In the genomic region with DNA sequence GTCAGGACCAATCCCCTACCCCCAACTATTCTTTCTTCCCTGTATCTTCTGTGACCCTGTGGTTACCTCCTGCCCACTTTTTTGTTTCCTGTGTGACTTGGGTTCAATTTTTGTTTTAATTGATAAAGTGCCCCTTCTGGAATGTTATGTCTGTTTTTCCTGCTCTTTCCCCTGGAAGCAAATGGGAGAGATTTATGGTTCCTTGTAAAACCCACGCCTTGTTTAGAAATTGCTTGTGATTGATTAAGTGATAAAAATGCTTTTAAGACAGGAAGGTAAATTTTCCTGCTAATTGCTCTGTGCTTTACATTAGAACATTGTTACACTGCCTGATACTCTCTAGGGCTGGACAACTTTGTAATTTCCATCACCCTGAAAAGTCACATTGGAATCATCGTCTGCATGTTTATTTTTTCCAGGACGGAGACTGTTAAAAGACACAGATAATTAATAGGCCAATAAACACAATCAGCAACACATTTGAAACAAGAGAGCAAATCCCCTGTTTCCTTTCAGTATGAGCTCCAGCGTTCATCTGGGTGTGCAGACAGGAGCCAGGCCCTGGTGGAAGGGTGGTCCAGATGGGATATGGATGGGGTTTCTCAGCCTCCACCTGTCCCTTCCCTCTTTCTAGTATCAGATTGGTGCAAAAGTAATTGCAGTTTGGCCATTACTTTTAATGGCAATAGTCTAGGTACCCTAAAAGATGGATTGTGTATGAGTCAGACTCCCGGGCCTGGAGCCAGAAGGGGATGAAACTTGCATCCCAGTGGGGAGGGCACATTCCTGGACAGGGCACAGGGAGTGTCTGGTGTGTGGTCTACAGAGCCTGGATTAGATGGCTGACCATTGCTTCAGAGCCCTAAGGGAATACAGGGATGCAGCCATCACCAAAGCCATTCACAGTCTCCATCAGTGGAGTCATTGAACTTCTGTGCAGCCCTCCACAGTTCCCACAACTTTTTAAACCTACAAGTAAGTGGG, we compare ENCODE assay signal across 2 cellular contexts.
TF ChIP-seq lines count a peak whose summit lies in the region.

No MANE protein-coding gene starts in this region.

TF ChIP-seq in HEK293, 187 proteins besides CTCF, POLR2A, EP300 and RAD21 (continued from another document and continues in another):
- TF ChIP-seq, protein P1, sequence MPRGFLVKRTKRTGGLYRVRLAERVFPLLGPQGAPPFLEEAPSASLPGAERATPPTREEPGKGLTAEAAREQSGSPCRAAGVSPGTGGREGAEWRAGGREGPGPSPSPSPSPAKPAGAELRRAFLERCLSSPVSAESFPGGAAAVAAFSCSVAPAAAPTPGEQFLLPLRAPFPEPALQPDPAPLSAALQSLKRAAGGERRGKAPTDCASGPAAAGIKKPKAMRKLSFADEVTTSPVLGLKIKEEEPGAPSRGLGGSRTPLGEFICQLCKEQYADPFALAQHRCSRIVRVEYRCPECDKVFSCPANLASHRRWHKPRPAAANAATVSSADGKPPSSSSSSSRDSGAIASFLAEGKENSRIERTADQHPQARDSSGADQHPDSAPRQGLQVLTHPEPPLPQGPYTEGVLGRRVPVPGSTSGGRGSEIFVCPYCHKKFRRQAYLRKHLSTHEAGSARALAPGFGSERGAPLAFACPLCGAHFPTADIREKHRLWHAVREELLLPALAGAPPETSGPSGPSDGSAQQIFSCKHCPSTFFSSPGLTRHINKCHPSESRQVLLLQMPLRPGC (tag by site-specific recombination; IDR thresholded peaks at IDR 0.05) = peak; percentile 80
- TF ChIP-seq ZNF24 (tag by site-specific recombination; IDR thresholded peaks at IDR 0.05) = no peak
- TF ChIP-seq KLF8 (tag by site-specific recombination; IDR thresholded peaks at IDR 0.05) = 0 out of 2 replicates have a peak, but pooled peaks have one; percentile 11
- TF ChIP-seq, protein P2, sequence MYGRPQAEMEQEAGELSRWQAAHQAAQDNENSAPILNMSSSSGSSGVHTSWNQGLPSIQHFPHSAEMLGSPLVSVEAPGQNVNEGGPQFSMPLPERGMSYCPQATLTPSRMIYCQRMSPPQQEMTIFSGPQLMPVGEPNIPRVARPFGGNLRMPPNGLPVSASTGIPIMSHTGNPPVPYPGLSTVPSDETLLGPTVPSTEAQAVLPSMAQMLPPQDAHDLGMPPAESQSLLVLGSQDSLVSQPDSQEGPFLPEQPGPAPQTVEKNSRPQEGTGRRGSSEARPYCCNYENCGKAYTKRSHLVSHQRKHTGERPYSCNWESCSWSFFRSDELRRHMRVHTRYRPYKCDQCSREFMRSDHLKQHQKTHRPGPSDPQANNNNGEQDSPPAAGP (tag by site-specific recombination; IDR thresholded peaks at IDR 0.05) = no peak
- TF ChIP-seq ZNF664 (tag by site-specific recombination; IDR thresholded peaks at IDR 0.05) = no peak
- TF ChIP-seq ZNF777 (tag by site-specific recombination; IDR thresholded peaks at IDR 0.05; ENCODE audit: borderline replicate concordance) = no peak
- no peak for TF ChIP-seq ZNF221 (tag by site-specific recombination; IDR thresholded peaks at IDR 0.05; ENCODE audit: borderline replicate concordance)
- no peak for TF ChIP-seq ZNF626 (tag by site-specific recombination; IDR thresholded peaks at IDR 0.05)
- TF ChIP-seq, protein P3, sequence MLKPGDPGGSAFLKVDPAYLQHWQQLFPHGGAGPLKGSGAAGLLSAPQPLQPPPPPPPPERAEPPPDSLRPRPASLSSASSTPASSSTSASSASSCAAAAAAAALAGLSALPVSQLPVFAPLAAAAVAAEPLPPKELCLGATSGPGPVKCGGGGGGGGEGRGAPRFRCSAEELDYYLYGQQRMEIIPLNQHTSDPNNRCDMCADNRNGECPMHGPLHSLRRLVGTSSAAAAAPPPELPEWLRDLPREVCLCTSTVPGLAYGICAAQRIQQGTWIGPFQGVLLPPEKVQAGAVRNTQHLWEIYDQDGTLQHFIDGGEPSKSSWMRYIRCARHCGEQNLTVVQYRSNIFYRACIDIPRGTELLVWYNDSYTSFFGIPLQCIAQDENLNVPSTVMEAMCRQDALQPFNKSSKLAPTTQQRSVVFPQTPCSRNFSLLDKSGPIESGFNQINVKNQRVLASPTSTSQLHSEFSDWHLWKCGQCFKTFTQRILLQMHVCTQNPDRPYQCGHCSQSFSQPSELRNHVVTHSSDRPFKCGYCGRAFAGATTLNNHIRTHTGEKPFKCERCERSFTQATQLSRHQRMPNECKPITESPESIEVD (tag by site-specific recombination; IDR thresholded peaks at IDR 0.05) = peak; percentile 74
- TF ChIP-seq, protein P4, sequence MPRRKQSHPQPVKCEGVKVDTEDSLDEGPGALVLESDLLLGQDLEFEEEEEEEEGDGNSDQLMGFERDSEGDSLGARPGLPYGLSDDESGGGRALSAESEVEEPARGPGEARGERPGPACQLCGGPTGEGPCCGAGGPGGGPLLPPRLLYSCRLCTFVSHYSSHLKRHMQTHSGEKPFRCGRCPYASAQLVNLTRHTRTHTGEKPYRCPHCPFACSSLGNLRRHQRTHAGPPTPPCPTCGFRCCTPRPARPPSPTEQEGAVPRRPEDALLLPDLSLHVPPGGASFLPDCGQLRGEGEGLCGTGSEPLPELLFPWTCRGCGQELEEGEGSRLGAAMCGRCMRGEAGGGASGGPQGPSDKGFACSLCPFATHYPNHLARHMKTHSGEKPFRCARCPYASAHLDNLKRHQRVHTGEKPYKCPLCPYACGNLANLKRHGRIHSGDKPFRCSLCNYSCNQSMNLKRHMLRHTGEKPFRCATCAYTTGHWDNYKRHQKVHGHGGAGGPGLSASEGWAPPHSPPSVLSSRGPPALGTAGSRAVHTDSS (tag by site-specific recombination; IDR thresholded peaks at IDR 0.05) = no peak
- TF ChIP-seq ZNF629 (tag by site-specific recombination; IDR thresholded peaks at IDR 0.05) = no peak
- peak; percentile 57 for TF ChIP-seq TRIM28 (IDR thresholded peaks at IDR 0.05; ENCODE audit: borderline replicate concordance, low read length)
- no peak for TF ChIP-seq ZNF214 (tag by site-specific recombination; IDR thresholded peaks at IDR 0.05; ENCODE audit: borderline replicate concordance)
- peak; percentile 57 for TF ChIP-seq GLIS1 (tag by site-specific recombination; IDR thresholded peaks at IDR 0.05)
- TF ChIP-seq, protein P5, sequence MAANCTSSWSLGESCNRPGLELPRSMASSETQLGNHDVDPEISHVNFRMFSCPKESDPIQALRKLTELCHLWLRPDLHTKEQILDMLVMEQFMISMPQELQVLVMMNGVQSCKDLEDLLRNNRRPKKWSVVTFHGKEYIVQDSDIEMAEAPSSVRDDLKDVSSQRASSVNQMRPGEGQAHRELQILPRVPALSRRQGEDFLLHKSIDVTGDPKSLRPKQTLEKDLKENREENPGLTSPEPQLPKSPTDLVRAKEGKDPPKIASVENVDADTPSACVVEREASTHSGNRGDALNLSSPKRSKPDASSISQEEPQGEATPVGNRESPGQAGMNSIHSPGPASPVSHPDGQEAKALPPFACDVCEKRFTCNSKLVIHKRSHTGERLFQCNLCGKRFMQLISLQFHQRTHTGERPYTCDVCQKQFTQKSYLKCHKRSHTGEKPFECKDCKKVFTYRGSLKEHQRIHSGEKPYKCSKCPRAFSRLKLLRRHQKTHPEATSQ (tag by site-specific recombination; IDR thresholded peaks at IDR 0.05) = no peak
- TF ChIP-seq KLF16 (tag by site-specific recombination; IDR thresholded peaks at IDR 0.05) = 0 out of 2 replicates have a peak, but pooled peaks have one; percentile 51
- no peak for TF ChIP-seq ZNF174 (tag by site-specific recombination; IDR thresholded peaks at IDR 0.05)

TF ChIP-seq in SK-N-SH treated with all-trans-retinoic acid at 6 μM for 48 hours, 23 proteins besides CTCF, POLR2A, EP300 and RAD21 (continued from another document):
- TF ChIP-seq, protein P6, sequence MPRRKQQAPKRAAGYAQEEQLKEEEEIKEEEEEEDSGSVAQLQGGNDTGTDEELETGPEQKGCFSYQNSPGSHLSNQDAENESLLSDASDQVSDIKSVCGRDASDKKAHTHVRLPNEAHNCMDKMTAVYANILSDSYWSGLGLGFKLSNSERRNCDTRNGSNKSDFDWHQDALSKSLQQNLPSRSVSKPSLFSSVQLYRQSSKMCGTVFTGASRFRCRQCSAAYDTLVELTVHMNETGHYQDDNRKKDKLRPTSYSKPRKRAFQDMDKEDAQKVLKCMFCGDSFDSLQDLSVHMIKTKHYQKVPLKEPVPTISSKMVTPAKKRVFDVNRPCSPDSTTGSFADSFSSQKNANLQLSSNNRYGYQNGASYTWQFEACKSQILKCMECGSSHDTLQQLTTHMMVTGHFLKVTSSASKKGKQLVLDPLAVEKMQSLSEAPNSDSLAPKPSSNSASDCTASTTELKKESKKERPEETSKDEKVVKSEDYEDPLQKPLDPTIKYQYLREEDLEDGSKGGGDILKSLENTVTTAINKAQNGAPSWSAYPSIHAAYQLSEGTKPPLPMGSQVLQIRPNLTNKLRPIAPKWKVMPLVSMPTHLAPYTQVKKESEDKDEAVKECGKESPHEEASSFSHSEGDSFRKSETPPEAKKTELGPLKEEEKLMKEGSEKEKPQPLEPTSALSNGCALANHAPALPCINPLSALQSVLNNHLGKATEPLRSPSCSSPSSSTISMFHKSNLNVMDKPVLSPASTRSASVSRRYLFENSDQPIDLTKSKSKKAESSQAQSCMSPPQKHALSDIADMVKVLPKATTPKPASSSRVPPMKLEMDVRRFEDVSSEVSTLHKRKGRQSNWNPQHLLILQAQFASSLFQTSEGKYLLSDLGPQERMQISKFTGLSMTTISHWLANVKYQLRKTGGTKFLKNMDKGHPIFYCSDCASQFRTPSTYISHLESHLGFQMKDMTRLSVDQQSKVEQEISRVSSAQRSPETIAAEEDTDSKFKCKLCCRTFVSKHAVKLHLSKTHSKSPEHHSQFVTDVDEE (CRISPR knock-in tag; IDR thresholded peaks at IDR 0.05) = peak; percentile 37; the same call in 1 of the 2 replicates
- TF ChIP-seq CSDC2 (CRISPR knock-in tag; IDR thresholded peaks at IDR 0.05) = peak; percentile 47; the same call in 1 of the 2 replicates
- no peak for TF ChIP-seq TOX (CRISPR knock-in tag; IDR thresholded peaks at IDR 0.05; ENCODE audit: borderline replicate concordance)
- TF ChIP-seq TCF4 (CRISPR knock-in tag; IDR thresholded peaks at IDR 0.05; ENCODE audit: borderline replicate concordance) = peak; percentile 57; the same call in 1 of the 2 replicates
- TF ChIP-seq, protein P7, sequence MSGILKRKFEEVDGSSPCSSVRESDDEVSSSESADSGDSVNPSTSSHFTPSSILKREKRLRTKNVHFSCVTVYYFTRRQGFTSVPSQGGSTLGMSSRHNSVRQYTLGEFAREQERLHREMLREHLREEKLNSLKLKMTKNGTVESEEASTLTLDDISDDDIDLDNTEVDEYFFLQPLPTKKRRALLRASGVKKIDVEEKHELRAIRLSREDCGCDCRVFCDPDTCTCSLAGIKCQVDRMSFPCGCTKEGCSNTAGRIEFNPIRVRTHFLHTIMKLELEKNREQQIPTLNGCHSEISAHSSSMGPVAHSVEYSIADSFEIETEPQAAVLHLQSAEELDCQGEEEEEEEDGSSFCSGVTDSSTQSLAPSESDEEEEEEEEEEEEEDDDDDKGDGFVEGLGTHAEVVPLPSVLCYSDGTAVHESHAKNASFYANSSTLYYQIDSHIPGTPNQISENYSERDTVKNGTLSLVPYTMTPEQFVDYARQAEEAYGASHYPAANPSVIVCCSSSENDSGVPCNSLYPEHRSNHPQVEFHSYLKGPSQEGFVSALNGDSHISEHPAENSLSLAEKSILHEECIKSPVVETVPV (CRISPR knock-in tag; IDR thresholded peaks at IDR 0.05) = no peak
- TF ChIP-seq, protein P8, sequence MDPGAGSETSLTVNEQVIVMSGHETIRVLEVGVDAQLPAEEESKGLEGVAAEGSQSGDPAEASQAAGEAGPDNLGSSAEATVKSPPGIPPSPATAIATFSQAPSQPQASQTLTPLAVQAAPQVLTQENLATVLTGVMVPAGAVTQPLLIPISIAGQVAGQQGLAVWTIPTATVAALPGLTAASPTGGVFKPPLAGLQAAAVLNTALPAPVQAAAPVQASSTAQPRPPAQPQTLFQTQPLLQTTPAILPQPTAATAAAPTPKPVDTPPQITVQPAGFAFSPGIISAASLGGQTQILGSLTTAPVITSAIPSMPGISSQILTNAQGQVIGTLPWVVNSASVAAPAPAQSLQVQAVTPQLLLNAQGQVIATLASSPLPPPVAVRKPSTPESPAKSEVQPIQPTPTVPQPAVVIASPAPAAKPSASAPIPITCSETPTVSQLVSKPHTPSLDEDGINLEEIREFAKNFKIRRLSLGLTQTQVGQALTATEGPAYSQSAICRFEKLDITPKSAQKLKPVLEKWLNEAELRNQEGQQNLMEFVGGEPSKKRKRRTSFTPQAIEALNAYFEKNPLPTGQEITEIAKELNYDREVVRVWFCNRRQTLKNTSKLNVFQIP (CRISPR knock-in tag; IDR thresholded peaks at IDR 0.05; ENCODE audit: borderline replicate concordance, low read depth) = no peak
- TF ChIP-seq GLIS3 (CRISPR knock-in tag; IDR thresholded peaks at IDR 0.05) = 0 out of 2 replicates have a peak, but pooled peaks have one; percentile 3
- TF ChIP-seq ZC3H10 (CRISPR knock-in tag; IDR thresholded peaks at IDR 0.05) = no peak
- TF ChIP-seq ESRRG (CRISPR knock-in tag; IDR thresholded peaks at IDR 0.05) = no peak
- TF ChIP-seq, protein P9, sequence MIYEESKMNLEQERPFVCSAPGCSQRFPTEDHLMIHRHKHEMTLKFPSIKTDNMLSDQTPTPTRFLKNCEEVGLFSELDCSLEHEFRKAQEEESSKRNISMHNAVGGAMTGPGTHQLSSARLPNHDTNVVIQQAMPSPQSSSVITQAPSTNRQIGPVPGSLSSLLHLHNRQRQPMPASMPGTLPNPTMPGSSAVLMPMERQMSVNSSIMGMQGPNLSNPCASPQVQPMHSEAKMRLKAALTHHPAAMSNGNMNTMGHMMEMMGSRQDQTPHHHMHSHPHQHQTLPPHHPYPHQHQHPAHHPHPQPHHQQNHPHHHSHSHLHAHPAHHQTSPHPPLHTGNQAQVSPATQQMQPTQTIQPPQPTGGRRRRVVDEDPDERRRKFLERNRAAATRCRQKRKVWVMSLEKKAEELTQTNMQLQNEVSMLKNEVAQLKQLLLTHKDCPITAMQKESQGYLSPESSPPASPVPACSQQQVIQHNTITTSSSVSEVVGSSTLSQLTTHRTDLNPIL (CRISPR knock-in tag; IDR thresholded peaks at IDR 0.05; ENCODE audit: low read depth) = 0 out of 2 replicates have a peak, but pooled peaks have one; percentile 19
- TF ChIP-seq ZNF565 (CRISPR knock-in tag; conservative IDR thresholded peaks at IDR 0.05; ENCODE audit: low read depth) = 0 out of 2 replicates have a peak, but pooled peaks have one; percentile 56
